33 cellular contexts compared by ENCODE assay signal in genomic region chr14:103662029-103662428, GRCh38.
"Had no signal": no experiment of that assay in that cellular context is flagged by ENCODE, and none has a peak within 500 bp of the region (broad histone marks: within the 10 kb centered on the region; RNA-seq: fewer than 3 reads in every experiment).

No MANE protein-coding gene starts in this region.

- H3K27me3 Mint-ChIP-seq: activated CD8-positive, alpha-beta memory T cell treated with anti-CD3 and anti-CD28 coated beads, Interleukin-2, amount 10 ng/mL, durations not matched to agents 7 days and 5 days; activated CD8-positive, alpha-beta T cell treated with anti-CD3 and anti-CD28 coated beads for 36 hours; activated naive CD8-positive, alpha-beta T cell; stimulated activated naive CD8-positive, alpha-beta T cell treated with anti-CD3 and anti-CD28 coated beads, Interleukin-15, amount 100 ng/mL, for 72 hours; type B pancreatic cell had no signal

- H3K27me3 ChIP-seq: body of pancreas, colonic mucosa, heart right ventricle, left lung, pancreas, sigmoid colon, uterus had no signal

- H3K4me3 Mint-ChIP-seq: activated CD8-positive, alpha-beta memory T cell treated with anti-CD3 and anti-CD28 coated beads, Interleukin-2, amount 10 ng/mL, durations not matched to agents 7 days and 5 days; activated CD8-positive, alpha-beta T cell treated with anti-CD3 and anti-CD28 coated beads for 36 hours; activated naive CD8-positive, alpha-beta T cell; nephron; stimulated activated effector memory CD8-positive, alpha-beta T cell treated with anti-CD3 and anti-CD28 coated beads, Interleukin-12 subunit alpha, Interleukin-12 subunit beta, amount 100 ng/mL, for 72 hours; stimulated activated naive CD8-positive, alpha-beta T cell treated with anti-CD3 and anti-CD28 coated beads, Interleukin-15, amount 100 ng/mL, for 72 hours; T-helper 1 cell treated with Interleukin-12 subunit alpha and Interleukin-12 subunit beta and Interleukin-4 antibody, amounts not matched to agents 30 μg/mL and 1 μg/mL, for 36 hours; type B pancreatic cell had no signal

- H3K27ac Mint-ChIP-seq: activated CD8-positive, alpha-beta memory T cell treated with anti-CD3 and anti-CD28 coated beads, Interleukin-2, amount 10 ng/mL, durations not matched to agents 7 days and 5 days; activated CD8-positive, alpha-beta T cell treated with anti-CD3 and anti-CD28 coated beads for 36 hours; activated naive CD8-positive, alpha-beta T cell; T-helper 1 cell treated with Interleukin-12 subunit alpha and Interleukin-12 subunit beta and Interleukin-4 antibody, amounts not matched to agents 30 μg/mL and 1 μg/mL, for 36 hours; type B pancreatic cell had no signal

- ATAC-seq: activated CD8-positive, alpha-beta memory T cell treated with anti-CD3 and anti-CD28 coated beads, Interleukin-2, amount 10 ng/mL, durations not matched to agents 7 days and 5 days; activated CD8-positive, alpha-beta T cell treated with anti-CD3 and anti-CD28 coated beads for 36 hours; body of pancreas; left lung; lower lobe of right lung; pancreas; stimulated activated effector memory CD8-positive, alpha-beta T cell treated with anti-CD3 and anti-CD28 coated beads, Interleukin-12 subunit alpha, Interleukin-12 subunit beta, amount 100 ng/mL, for 72 hours; stimulated activated naive CD8-positive, alpha-beta T cell treated with anti-CD3 and anti-CD28 coated beads, Interleukin-15, amount 100 ng/mL, for 72 hours had no signal

- H3K4me3 ChIP-seq: body of pancreas, colonic mucosa, heart right ventricle, left lung, lower lobe of right lung, pancreas, prostate gland, sigmoid colon, uterus had no signal

- H3K4me1 Mint-ChIP-seq: activated CD8-positive, alpha-beta memory T cell treated with anti-CD3 and anti-CD28 coated beads, Interleukin-2, amount 10 ng/mL, durations not matched to agents 7 days and 5 days; nephron; stimulated activated naive CD8-positive, alpha-beta T cell treated with anti-CD3 and anti-CD28 coated beads, Interleukin-15, amount 100 ng/mL, for 72 hours had no signal

- DNase-seq: activated CD4-positive, alpha-beta T cell treated with anti-CD3 and anti-CD28 coated beads for 1 hour; activated CD4-positive, alpha-beta T cell treated with anti-CD3 and anti-CD28 coated beads, Interleukin-2, amount 50 U/mL, for 1 hour; activated CD8-positive, alpha-beta memory T cell treated with anti-CD3 and anti-CD28 coated beads, Interleukin-2, amount 10 ng/mL, durations not matched to agents 7 days and 5 days; activated CD8-positive, alpha-beta T cell treated with anti-CD3 and anti-CD28 coated beads for 36 hours; activated effector memory CD4-positive, alpha-beta T cell treated with Interleukin-2 at 50 U/mL for 16 hours; activated naive CD4-positive, alpha-beta T cell treated with Interleukin-2 at 50 U/mL for 16 hours; anterior cingulate cortex; body of pancreas; colonic mucosa; effector CD8-positive, alpha-beta T cell; erythroblast; foreskin fibroblast; heart right ventricle; kidney glomerular epithelial cell; left lung; lower lobe of right lung; mesenchymal stem cell; pancreas; sigmoid colon; small intestine; stimulated activated CD4-positive, alpha-beta T cell treated with anti-CD3 and anti-CD28 coated beads, Interleukin-4, amount 100 ng/mL, for 24 hours; stimulated activated naive CD8-positive, alpha-beta T cell treated with anti-CD3 and anti-CD28 coated beads, Interleukin-15, amount 100 ng/mL, for 72 hours; substantia nigra; SW 1271; T-helper 9 cell; uterus; WERI-Rb-1 had no signal

- H3K9me3 ChIP-seq: body of pancreas, colonic mucosa, heart right ventricle, left lung, lower lobe of right lung, pancreas, prostate gland, sigmoid colon, uterus had no signal

- H3K9me3 Mint-ChIP-seq: activated CD8-positive, alpha-beta T cell treated with anti-CD3 and anti-CD28 coated beads for 36 hours; nephron; stimulated activated effector memory CD8-positive, alpha-beta T cell treated with anti-CD3 and anti-CD28 coated beads, Interleukin-12 subunit alpha, Interleukin-12 subunit beta, amount 100 ng/mL, for 72 hours; stimulated activated naive CD8-positive, alpha-beta T cell treated with anti-CD3 and anti-CD28 coated beads, Interleukin-15, amount 100 ng/mL, for 72 hours; T-helper 1 cell treated with Interleukin-12 subunit alpha and Interleukin-12 subunit beta and Interleukin-4 antibody, amounts not matched to agents 30 μg/mL and 1 μg/mL, for 36 hours; type B pancreatic cell had no signal

- H3K36me3 ChIP-seq: colonic mucosa, uterus had no signal

- H3K27ac ChIP-seq: body of pancreas, colonic mucosa, heart right ventricle, left lung, lower lobe of right lung, pancreas, prostate gland, sigmoid colon, uterus, WERI-Rb-1 had no signal

- H3K4me1 ChIP-seq: body of pancreas, colonic mucosa, pancreas, prostate gland, uterus had no signal
